ENCODE assay signal across 14 cellular contexts in genomic region chr2:183032200-183032794, GRCh38. TPM values are rescaled to one million over a fixed set of nuclear protein-coding genes. Genes with fewer than 3 reads are reported as not detected.
DNase-seq lines count a peak whose midpoint lies in the region; ATAC-seq and TF ChIP-seq lines count a peak whose summit lies in the region.
"Had no signal": no experiment of that assay in that cellular context is flagged by ENCODE, and none has a peak within 500 bp of the region (broad histone marks: within the 10 kb centered on the region; RNA-seq: fewer than 3 reads in every experiment).

No MANE protein-coding gene starts in this region.

- H3K4me1 ChIP-seq in breast epithelium, result peaks cover 0 to 28% of the 10 kb centered on the region in 2 donors
- H3K4me1 ChIP-seq in hepatocyte (ENCODE audit: insufficient read depth), result peaks cover 31% of the 10 kb centered on the region

- H4K20me1 ChIP-seq in hepatocyte (ENCODE audit: insufficient read depth, poor library complexity, severe bottlenecking), result peaks cover 98% of the 10 kb centered on the region

- TF ChIP-seq POLR2A in breast epithelium (IDR thresholded peaks at IDR 0.05), result no peak

- POLR2A ChIA-PET in MCF 10A (lab: Yijun Ruan, JAX), result interaction anchor here (1.3 to 3.3 kb wide), 5 partner anchors 9 to 92 kb away, joined by 5 to 15 read pairs (median 10); partner anchors contain the start of genes DUSP19 and NUP35

- H3K27me3 Mint-ChIP-seq in MCF 10A (ENCODE audit: insufficient read depth, unreplicated experiment) (no peaks in the 10 kb centered on the region), natural killer cell (ENCODE audit: low read depth in 2 of 2) (peaks cover 43 to 65% of the 10 kb centered on the region in 2 donors)

- H3K27ac Mint-ChIP-seq in MCF 10A (ENCODE audit: low read depth, unreplicated experiment) (peak overlapping the region; percentile 73), natural killer cell (no peak overlapping the region)
- H3K27ac Mint-ChIP-seq: activated CD4-positive, alpha-beta memory T cell treated with anti-CD3 and anti-CD28 coated beads for 36 hours had no signal

- H3K9me3 ChIP-seq in breast epithelium (no peaks in the 10 kb centered on the region), hepatocyte (ENCODE audit: low read depth) (no peaks in the 10 kb centered on the region)

- WGBS in hepatocyte (ENCODE audit: low lambda C conversion rate, missing lambda C conversion rate), result 85% methylated on average over 4 of the region's 4 CpGs

- H3K4me3 Mint-ChIP-seq in MCF 10A (ENCODE audit: unreplicated experiment) (peak overlapping the region; percentile 35), natural killer cell (no peak overlapping the region)
- H3K4me3 Mint-ChIP-seq: activated CD4-positive, alpha-beta memory T cell treated with anti-CD3 and anti-CD28 coated beads for 36 hours; effector memory CD8-positive, alpha-beta T cell had no signal

- H3K27me3 ChIP-seq in breast epithelium, result no peaks in the 10 kb centered on the region
- H3K27me3 ChIP-seq in hepatocyte, result no peaks in the 10 kb centered on the region

- intact Hi-C loops in MCF 10A (cut with micrococcal nuclease) (no loop called here), breast epithelium (cut with DNase I; ENCODE audit: low total_unique reads) (no loop called here), natural killer cell (cut with micrococcal nuclease) (no loop called here)

- BruUV-seq in MCF 10A (replicated peaks; lab: Mats Ljungman, UMichigan), result no TSS peak

- peaks cover 100% of the 10 kb centered on the region for H3K79me2 ChIP-seq in hepatocyte

- peaks cover 58% of the 10 kb centered on the region for H3K4me1 Mint-ChIP-seq in MCF 10A (ENCODE audit: insufficient read depth, unreplicated experiment)
- H3K4me1 Mint-ChIP-seq in natural killer cell, result peaks cover 20% of the 10 kb centered on the region in 2 donors

- no peaks in the 10 kb centered on the region for H3K36me3 ChIP-seq in breast epithelium
- no peaks in the 10 kb centered on the region for H3K36me3 ChIP-seq in hepatocyte (replicated peaks; ENCODE audit: insufficient read depth, low read depth)

- CTCF ChIA-PET in MCF 10A (lab: Yijun Ruan, JAX), result interaction anchor here (0.6 to 1.4 kb wide), 4 partner anchors 9 to 847 kb away, joined by 3 to 4 read pairs (median 3); no protein-coding TSS in a partner anchor

- no peaks in the 10 kb centered on the region for H3K9me3 Mint-ChIP-seq in MCF 10A (ENCODE audit: unreplicated experiment)
- no peaks in the 10 kb centered on the region for H3K9me3 Mint-ChIP-seq in natural killer cell
- H3K9me3 Mint-ChIP-seq: activated CD4-positive, alpha-beta memory T cell treated with anti-CD3 and anti-CD28 coated beads for 36 hours; effector memory CD8-positive, alpha-beta T cell had no signal

- no peaks in the 10 kb centered on the region for H3K9me2 ChIP-seq in hepatocyte (replicated peaks; ENCODE audit: insufficient read depth)

- H3K27ac ChIP-seq in breast epithelium, result no peak overlapping the region
- peak overlapping the region; percentile 5 for H3K27ac ChIP-seq in hepatocyte

- DNase-seq in MCF 10A (ENCODE audit: unreplicated experiment) (peak; percentile 75), breast epithelium (ENCODE audit: low spot score in 2 of 2) (no peak), amniotic epithelial cell (ENCODE audit: low read depth) (peak; percentile 77), hepatocyte (ENCODE audit: low spot score) (no peak), NCI-H526 treated with DMSO at 0.1 percent for 48 hours (lab: John Stamatoyannopoulos, UW) (no peak), natural killer cell (no peak), germinal center (ENCODE audit: low spot score) (no peak)
- DNase-seq: activated CD4-positive, alpha-beta memory T cell treated with anti-CD3 and anti-CD28 coated beads for 36 hours; effector memory CD8-positive, alpha-beta T cell; hippocampal formation; NCI-H1048; PC-3; small intestine had no signal

- TF ChIP-seq CTCF in MCF 10A (IDR thresholded peaks at IDR 0.05; ENCODE audit: unreplicated experiment) (no peak), breast epithelium (IDR thresholded peaks at IDR 0.05) (no peak), hepatocyte (IDR thresholded peaks at IDR 0.05; ENCODE audit: poor library complexity) (no peak), natural killer cell (IDR thresholded peaks at IDR 0.05) (no peak)

- no peak overlapping the region for H2AFZ ChIP-seq in hepatocyte

- no peak overlapping the region for H3K4me3 ChIP-seq in breast epithelium
- H3K4me3 ChIP-seq in hepatocyte, result no peak overlapping the region

- no peak for ATAC-seq in HG02938 (IDR thresholded peaks at IDR 0.05; ENCODE audit: unreplicated experiment)
- ATAC-seq in natural killer cell, result no peak
- ATAC-seq: effector memory CD8-positive, alpha-beta T cell; PC-3 had no signal

- no peaks in the 10 kb centered on the region for H3K36me3 Mint-ChIP-seq in MCF 10A (ENCODE audit: insufficient read depth, unreplicated experiment)
- no peaks in the 10 kb centered on the region for H3K36me3 Mint-ChIP-seq in natural killer cell
- H3K36me3 Mint-ChIP-seq: activated CD4-positive, alpha-beta memory T cell treated with anti-CD3 and anti-CD28 coated beads for 36 hours had no signal

- H3K4me2 ChIP-seq in hepatocyte, result peak overlapping the region; percentile 33

RNA-seq across cellular contexts. Expression of gene NCKAP1, which starts 6.0 kb away (rescaled TPM):
- total RNA-seq in MCF 10A (2022) (160 and 187 TPM in 2 replicates), breast epithelium (100 to 1,000 TPM; 122 to 270 (median 186) TPM), hepatocyte (163 and 216 TPM in 2 replicates), natural killer cell (10 to 100 TPM in 2 of 3 donors, 1 to 10 TPM in 1; 8.4 to 12.3 (median 10.4) TPM)
- polyA plus RNA-seq in hepatocyte, result 54.5 and 56.7 TPM in 2 replicates

RNA-seq across cellular contexts. Expression of gene DUSP19, which starts 46.2 kb away (rescaled TPM):
- total RNA-seq in MCF 10A (2022), result 0.84 and 1.0 TPM in 2 replicates
- 1 to 10 TPM; 1.6 to 3.7 (median 1.9) TPM for total RNA-seq in breast epithelium
- total RNA-seq in hepatocyte, result 3.3 and 4.7 TPM in 2 replicates
- 1.1 and 1.2 TPM in 2 replicates for polyA plus RNA-seq in hepatocyte
- total RNA-seq in natural killer cell, result 1 to 10 TPM; 1.0 to 1.1 (median 1.1) TPM

Comparison
In these comparisons a context has a peak if more than half of its experiments do, and no peak if none do; other contexts are left out.
1. DNase-seq: peak in MCF 10A (single experiment) and amniotic epithelial cell (single experiment); none in breast epithelium (0 of 2), hepatocyte (single experiment), NCI-H526 treated with DMSO at 0.1 percent for 48 hours (single experiment), natural killer cell (single experiment) and germinal center (single experiment).
2. RNA of gene NCKAP1, which starts 6.0 kb away (total RNA-seq): 163 to 216 TPM in hepatocyte, 122 to 270 TPM in breast epithelium and 160 to 187 TPM in MCF 10A; 8.4 to 12.3 TPM in natural killer cell; every median in the first group is over 4 times any median in the second.